ENCODE assay signal across 8 cellular contexts in the genomic region with DNA sequence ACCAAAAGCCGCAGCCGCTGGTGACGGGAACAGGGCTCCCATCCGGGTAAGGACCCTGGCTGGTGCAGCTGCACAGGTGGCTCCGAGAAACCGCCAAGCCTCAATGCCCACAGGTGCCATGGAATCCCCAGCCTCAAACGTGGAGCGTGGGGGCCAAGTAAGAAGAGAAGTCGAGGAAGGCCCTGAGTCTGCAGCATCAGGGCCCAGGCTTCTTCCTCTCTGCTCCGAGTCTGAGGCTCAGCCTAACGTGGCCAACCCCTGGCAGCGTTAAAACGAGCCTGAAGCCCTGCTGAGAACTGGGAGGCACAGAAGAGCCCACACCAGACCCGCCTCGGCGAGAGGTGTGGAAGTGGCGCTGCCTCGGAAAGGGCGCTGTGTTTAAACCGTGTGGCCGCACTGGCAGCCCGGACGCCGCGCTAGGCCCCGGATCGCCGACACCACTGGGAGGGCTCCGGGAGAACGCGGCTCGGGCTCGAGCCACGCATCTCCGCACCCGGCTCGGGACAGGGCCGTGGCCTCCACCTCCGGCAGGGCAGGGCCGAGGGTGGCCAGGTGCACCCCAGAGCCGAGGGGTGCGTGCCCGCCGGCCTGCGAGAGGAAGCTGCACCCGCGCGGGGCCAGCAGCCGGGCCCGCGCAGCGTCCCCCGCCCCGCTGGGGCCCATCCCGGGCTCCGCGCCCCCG. TPM values are rescaled to one million over a fixed set of nuclear protein-coding genes. Genes with fewer than 3 reads are reported as not detected.
DNase-seq lines count a peak whose midpoint lies in the region; ATAC-seq and TF ChIP-seq lines count a peak whose summit lies in the region.

No MANE protein-coding gene starts in this region.

- H3K36me3 ChIP-seq in A673 (ENCODE audit: insufficient read depth, low read length, poor library complexity, severe bottlenecking) = peaks cover 35% of the 10 kb centered on the region

- H3K9me3 Mint-ChIP-seq in activated B cell treated with CpG ODN at 0.5 μM for 24 hours (no peaks in the 10 kb centered on the region), glutamatergic neuron (ENCODE audit: unreplicated experiment) (peaks cover 7% of the 10 kb centered on the region)

- H3K27me3 Mint-ChIP-seq in activated B cell treated with CpG ODN at 0.5 μM for 24 hours = peaks cover 1% of the 10 kb centered on the region
- H3K27me3 Mint-ChIP-seq in glutamatergic neuron (ENCODE audit: unreplicated experiment) = peaks cover 1% of the 10 kb centered on the region

- CTCF ChIA-PET in A673 (lab: Charles Lee) (no interaction called here), activated B cell treated with CpG ODN at 0.5 μM for 24 hours (lab: Charles Lee) (interaction anchor here (1.3 kb wide), 1 partner anchor 10 kb away, joined by 6 read pairs; the partner anchor contains the start of gene DPH7)

- H3K9me3 ChIP-seq in A673 (ENCODE audit: low read depth, low read length, poor library complexity, severe bottlenecking) = no peaks in the 10 kb centered on the region

- BruUV-seq in A673 (replicated peaks; lab: Mats Ljungman, UMichigan) = no TSS peak

- H3K27ac Mint-ChIP-seq in activated B cell treated with CpG ODN at 0.5 μM for 24 hours (peak overlapping the region; percentile 46), glutamatergic neuron (ENCODE audit: unreplicated experiment) (no peak overlapping the region)

- DNase-seq in A673 (ENCODE audit: low spot score) (peak; percentile 32), activated B cell treated with CpG ODN at 0.5 μM for 24 hours (peak; percentile 34), glutamatergic neuron (peak; percentile 49), retinal pigment epithelial cell (ENCODE audit: low read depth) (no peak), MV-4-11 (lab: John Stamatoyannopoulos, UW) (no peak), pons (ENCODE audit: low spot score) (no peak)

- ATAC-seq in GM18520 (IDR thresholded peaks at IDR 0.05; ENCODE audit: unreplicated experiment) = peak; percentile 8
- peak; percentile 13 for ATAC-seq in HG03064 (IDR thresholded peaks at IDR 0.05; ENCODE audit: low read depth, unreplicated experiment)
- no peak for ATAC-seq in activated B cell treated with CpG ODN at 0.5 μM for 24 hours (ENCODE audit: low read depth)

- POLR2A ChIA-PET in A673 (lab: Charles Lee; ENCODE audit: low non-redundant PET) = no interaction called here
- POLR2A ChIA-PET in activated B cell treated with CpG ODN at 0.5 μM for 24 hours (lab: Charles Lee) = no interaction called here

- H3K4me3 ChIP-seq in A673 (ENCODE audit: low read depth, low read length, poor library complexity, severe bottlenecking) (peak overlapping the region; percentile 94), retinal pigment epithelial cell (ENCODE audit: low read length) (peak overlapping the region; percentile 62)

- H3K36me3 Mint-ChIP-seq in activated B cell treated with CpG ODN at 0.5 μM for 24 hours (ENCODE audit: low read depth) = peaks cover 33% of the 10 kb centered on the region
- no peaks in the 10 kb centered on the region for H3K36me3 Mint-ChIP-seq in glutamatergic neuron (ENCODE audit: unreplicated experiment)

- intact Hi-C loops in A673 (cut with micrococcal nuclease; ENCODE audit: unreplicated experiment) (no loop called here), activated B cell treated with CpG ODN at 0.5 μM for 24 hours (cut with micrococcal nuclease) (loop anchor here (1.0 to 5.0 kb wide), 2 partner anchors 16 to 37 kb away; partner anchors contain the start of genes ARRDC1, MRPL41 and PNPLA7)

- H3K27ac ChIP-seq in A673 (ENCODE audit: low read depth, low read length, poor library complexity, severe bottlenecking) = peak overlapping the region; percentile 77

- no peaks in the 10 kb centered on the region for H3K27me3 ChIP-seq in A673 (replicated peaks; ENCODE audit: insufficient read depth, low read depth, low read length, poor library complexity)

- H3K4me1 ChIP-seq in A673 (ENCODE audit: insufficient read depth, low read length, poor library complexity, severe bottlenecking) = peaks cover 7% of the 10 kb centered on the region

- peaks cover 6% of the 10 kb centered on the region for H3K4me1 Mint-ChIP-seq in activated B cell treated with CpG ODN at 0.5 μM for 24 hours
- peaks cover 3% of the 10 kb centered on the region for H3K4me1 Mint-ChIP-seq in glutamatergic neuron (ENCODE audit: low read depth, unreplicated experiment)

- H3K4me3 Mint-ChIP-seq in activated B cell treated with CpG ODN at 0.5 μM for 24 hours (peak overlapping the region; percentile 79), glutamatergic neuron (ENCODE audit: unreplicated experiment) (peak overlapping the region; percentile 87)

- TF ChIP-seq CTCF in A673 (conservative IDR thresholded peaks at IDR 0.05; ENCODE audit: low read depth, low read length) = no peak
- no peak for TF ChIP-seq CTCF in activated B cell treated with CpG ODN at 0.5 μM for 24 hours (IDR thresholded peaks at IDR 0.05)
- no peak for TF ChIP-seq CTCF in glutamatergic neuron (IDR thresholded peaks at IDR 0.05; ENCODE audit: partially characterized antibody, unreplicated experiment)
- TF ChIP-seq CTCF in retinal pigment epithelial cell (conservative IDR thresholded peaks at IDR 0.05; ENCODE audit: low read depth, low read length) = no peak

RNA-seq across cellular contexts. Expression of gene ZMYND19, which starts 0.7 kb away (rescaled TPM):
- 68.0 and 75.3 TPM in 2 replicates for total RNA-seq in A673 (2021)
- total RNA-seq in activated B cell treated with CpG ODN at 0.5 μM for 24 hours = 21.9 and 25.1 TPM in 2 replicates
- 33.9 TPM for total RNA-seq in glutamatergic neuron (ENCODE audit: unreplicated experiment)

RNA-seq across cellular contexts. Expression of gene DPH7, which starts 10.9 kb away (rescaled TPM):
- 56.5 and 56.9 TPM in 2 replicates for total RNA-seq in A673 (2021)
- 39.4 and 43.0 TPM in 2 replicates for total RNA-seq in activated B cell treated with CpG ODN at 0.5 μM for 24 hours
- total RNA-seq in glutamatergic neuron (ENCODE audit: unreplicated experiment) = 64.6 TPM

RNA-seq across cellular contexts. Expression of gene ARRDC1, which starts 15.9 kb away (rescaled TPM):
- total RNA-seq in A673 (2021) (13.3 and 18.3 TPM in 2 replicates), activated B cell treated with CpG ODN at 0.5 μM for 24 hours (56.9 and 58.3 TPM in 2 replicates), glutamatergic neuron (ENCODE audit: unreplicated experiment) (22.5 TPM)

RNA-seq across cellular contexts. Expression of gene EHMT1, which starts 29.2 kb away (rescaled TPM):
- total RNA-seq in A673 (2021) (115 and 124 TPM in 2 replicates), activated B cell treated with CpG ODN at 0.5 μM for 24 hours (157 and 163 TPM in 2 replicates), glutamatergic neuron (ENCODE audit: unreplicated experiment) (162 TPM)

RNA-seq across cellular contexts. Expression of gene MRPL41, which starts 37.9 kb away (rescaled TPM):
- 66.6 and 67.4 TPM in 2 replicates for total RNA-seq in A673 (2021)
- total RNA-seq in activated B cell treated with CpG ODN at 0.5 μM for 24 hours = 26.0 and 32.9 TPM in 2 replicates
- 48.9 TPM for total RNA-seq in glutamatergic neuron (ENCODE audit: unreplicated experiment)

Comparison
In these comparisons a context has a peak if more than half of its experiments do, and no peak if none do; other contexts are left out.
1. DNase-seq: peak in A673 (single experiment), activated B cell treated with CpG ODN at 0.5 μM for 24 hours (single experiment) and glutamatergic neuron (single experiment); none in retinal pigment epithelial cell (single experiment), MV-4-11 (single experiment) and pons (single experiment).